Comparison of ENCODE assay signal across 1 cellular context in the genomic region with DNA sequence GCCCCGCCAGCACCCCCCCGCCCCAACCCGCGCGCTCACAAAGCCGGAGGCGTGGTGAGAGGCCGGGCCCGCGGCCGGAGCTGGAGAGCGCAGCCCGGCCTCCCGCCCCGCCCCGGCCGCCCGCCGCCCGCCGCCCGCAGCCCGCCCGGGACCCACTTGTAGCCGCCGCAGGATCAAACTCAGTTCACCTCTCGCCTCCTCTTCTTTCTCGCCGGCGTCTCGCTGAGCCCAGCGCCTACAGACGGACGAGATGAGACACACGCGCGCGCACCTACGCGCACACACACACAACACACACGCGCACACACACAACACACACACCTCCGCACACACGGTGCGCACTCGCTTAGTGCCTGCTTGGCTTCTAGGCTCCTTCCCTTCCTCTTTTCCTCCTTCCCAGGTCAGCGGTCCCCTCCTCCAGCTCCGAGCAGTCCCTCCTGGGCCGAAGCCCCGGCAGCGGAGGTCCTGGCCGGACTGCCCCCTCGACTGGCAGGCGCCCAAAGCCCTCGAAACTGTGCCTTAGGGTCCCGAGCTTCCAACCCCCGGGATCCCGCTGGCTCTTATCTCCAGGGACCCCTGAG.
TF ChIP-seq lines count a peak whose summit lies in the region.

No MANE protein-coding gene starts in this region.

TF ChIP-seq in HEK293, 187 proteins besides CTCF, POLR2A, EP300 and RAD21 (continued from another document and continues in another):
- TF ChIP-seq PRDM10 (tag by site-specific recombination; IDR thresholded peaks at IDR 0.05) (no peak), PATZ1 (tag by site-specific recombination; IDR thresholded peaks at IDR 0.05) (peak; percentile 55; the same call in 1 of the 2 replicates), ZNF670 (tag by site-specific recombination; IDR thresholded peaks at IDR 0.05; ENCODE audit: low read depth) (no peak), ZBTB49 (tag by site-specific recombination; IDR thresholded peaks at IDR 0.05; ENCODE audit: low read depth) (no peak), ZNF558 (tag by site-specific recombination; IDR thresholded peaks at IDR 0.05) (no peak), YY2 (tag by site-specific recombination; IDR thresholded peaks at IDR 0.05) (no peak), ZBTB20 (tag by site-specific recombination; IDR thresholded peaks at IDR 0.05) (peak; percentile 75; the same call in 1 of the 2 replicates), MZF1 (tag by site-specific recombination; IDR thresholded peaks at IDR 0.05; ENCODE audit: borderline replicate concordance) (peak; percentile 92; the same call in 1 of the 2 replicates), ZNF555 (tag by site-specific recombination; conservative IDR thresholded peaks at IDR 0.05) (no peak), ZNF248 (tag by site-specific recombination; IDR thresholded peaks at IDR 0.05) (no peak), ZSCAN30 (tag by site-specific recombination; IDR thresholded peaks at IDR 0.05) (no peak), SCRT2 (tag by site-specific recombination; IDR thresholded peaks at IDR 0.05) (peak; percentile 92), ZNF529 (tag by site-specific recombination; IDR thresholded peaks at IDR 0.05; ENCODE audit: insufficient replicate concordance) (no peak), ZNF221 (tag by site-specific recombination; IDR thresholded peaks at IDR 0.05; ENCODE audit: borderline replicate concordance) (no peak), ZIC2 (tag by site-specific recombination; IDR thresholded peaks at IDR 0.05) (peak; percentile 22; the same call in 1 of the 2 replicates), ZNF501 (tag by site-specific recombination; IDR thresholded peaks at IDR 0.05) (no peak), ZNF366 (tag by site-specific recombination; conservative IDR thresholded peaks at IDR 0.05) (no peak; the same call in 1 of the 2 replicates), ZNF202 (tag by site-specific recombination; IDR thresholded peaks at IDR 0.05; ENCODE audit: borderline replicate concordance) (no peak), ZBTB17 (tag by site-specific recombination; IDR thresholded peaks at IDR 0.05) (peak; percentile 27; the same call in 1 of the 2 replicates), INSM2 (tag by site-specific recombination; IDR thresholded peaks at IDR 0.05) (no peak), ZNF792 (tag by site-specific recombination; IDR thresholded peaks at IDR 0.05) (no peak), ZNF830 (tag by site-specific recombination; IDR thresholded peaks at IDR 0.05; ENCODE audit: low read depth) (no peak), ZEB2 (tag by site-specific recombination; IDR thresholded peaks at IDR 0.05) (no peak), ZNF280C (tag by site-specific recombination; IDR thresholded peaks at IDR 0.05) (no peak), ZNF311 (tag by site-specific recombination; IDR thresholded peaks at IDR 0.05; ENCODE audit: borderline replicate concordance) (no peak), BCL11A (tag by site-specific recombination; IDR thresholded peaks at IDR 0.05; ENCODE audit: low read depth) (no peak), ZFP41 (tag by site-specific recombination; IDR thresholded peaks at IDR 0.05; ENCODE audit: borderline replicate concordance) (no peak)
- TF ChIP-seq, protein P1, sequence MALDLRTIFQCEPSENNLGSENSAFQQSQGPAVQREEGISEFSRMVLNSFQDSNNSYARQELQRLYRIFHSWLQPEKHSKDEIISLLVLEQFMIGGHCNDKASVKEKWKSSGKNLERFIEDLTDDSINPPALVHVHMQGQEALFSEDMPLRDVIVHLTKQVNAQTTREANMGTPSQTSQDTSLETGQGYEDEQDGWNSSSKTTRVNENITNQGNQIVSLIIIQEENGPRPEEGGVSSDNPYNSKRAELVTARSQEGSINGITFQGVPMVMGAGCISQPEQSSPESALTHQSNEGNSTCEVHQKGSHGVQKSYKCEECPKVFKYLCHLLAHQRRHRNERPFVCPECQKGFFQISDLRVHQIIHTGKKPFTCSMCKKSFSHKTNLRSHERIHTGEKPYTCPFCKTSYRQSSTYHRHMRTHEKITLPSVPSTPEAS (tag by site-specific recombination; IDR thresholded peaks at IDR 0.05), result peak; percentile 98
- TF ChIP-seq, protein P2, sequence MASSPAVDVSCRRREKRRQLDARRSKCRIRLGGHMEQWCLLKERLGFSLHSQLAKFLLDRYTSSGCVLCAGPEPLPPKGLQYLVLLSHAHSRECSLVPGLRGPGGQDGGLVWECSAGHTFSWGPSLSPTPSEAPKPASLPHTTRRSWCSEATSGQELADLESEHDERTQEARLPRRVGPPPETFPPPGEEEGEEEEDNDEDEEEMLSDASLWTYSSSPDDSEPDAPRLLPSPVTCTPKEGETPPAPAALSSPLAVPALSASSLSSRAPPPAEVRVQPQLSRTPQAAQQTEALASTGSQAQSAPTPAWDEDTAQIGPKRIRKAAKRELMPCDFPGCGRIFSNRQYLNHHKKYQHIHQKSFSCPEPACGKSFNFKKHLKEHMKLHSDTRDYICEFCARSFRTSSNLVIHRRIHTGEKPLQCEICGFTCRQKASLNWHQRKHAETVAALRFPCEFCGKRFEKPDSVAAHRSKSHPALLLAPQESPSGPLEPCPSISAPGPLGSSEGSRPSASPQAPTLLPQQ (tag by site-specific recombination; IDR thresholded peaks at IDR 0.05), result peak; percentile 85
- TF ChIP-seq, protein P3, sequence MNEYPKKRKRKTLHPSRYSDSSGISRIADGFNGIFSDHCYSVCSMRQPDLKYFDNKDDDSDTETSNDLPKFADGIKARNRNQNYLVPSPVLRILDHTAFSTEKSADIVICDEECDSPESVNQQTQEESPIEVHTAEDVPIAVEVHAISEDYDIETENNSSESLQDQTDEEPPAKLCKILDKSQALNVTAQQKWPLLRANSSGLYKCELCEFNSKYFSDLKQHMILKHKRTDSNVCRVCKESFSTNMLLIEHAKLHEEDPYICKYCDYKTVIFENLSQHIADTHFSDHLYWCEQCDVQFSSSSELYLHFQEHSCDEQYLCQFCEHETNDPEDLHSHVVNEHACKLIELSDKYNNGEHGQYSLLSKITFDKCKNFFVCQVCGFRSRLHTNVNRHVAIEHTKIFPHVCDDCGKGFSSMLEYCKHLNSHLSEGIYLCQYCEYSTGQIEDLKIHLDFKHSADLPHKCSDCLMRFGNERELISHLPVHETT (tag by site-specific recombination; IDR thresholded peaks at IDR 0.05), result no peak; the same call in 1 of the 2 replicates
- TF ChIP-seq, protein P4, sequence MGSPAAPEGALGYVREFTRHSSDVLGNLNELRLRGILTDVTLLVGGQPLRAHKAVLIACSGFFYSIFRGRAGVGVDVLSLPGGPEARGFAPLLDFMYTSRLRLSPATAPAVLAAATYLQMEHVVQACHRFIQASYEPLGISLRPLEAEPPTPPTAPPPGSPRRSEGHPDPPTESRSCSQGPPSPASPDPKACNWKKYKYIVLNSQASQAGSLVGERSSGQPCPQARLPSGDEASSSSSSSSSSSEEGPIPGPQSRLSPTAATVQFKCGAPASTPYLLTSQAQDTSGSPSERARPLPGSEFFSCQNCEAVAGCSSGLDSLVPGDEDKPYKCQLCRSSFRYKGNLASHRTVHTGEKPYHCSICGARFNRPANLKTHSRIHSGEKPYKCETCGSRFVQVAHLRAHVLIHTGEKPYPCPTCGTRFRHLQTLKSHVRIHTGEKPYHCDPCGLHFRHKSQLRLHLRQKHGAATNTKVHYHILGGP (tag by site-specific recombination; IDR thresholded peaks at IDR 0.05), result no peak
- TF ChIP-seq, protein P5, sequence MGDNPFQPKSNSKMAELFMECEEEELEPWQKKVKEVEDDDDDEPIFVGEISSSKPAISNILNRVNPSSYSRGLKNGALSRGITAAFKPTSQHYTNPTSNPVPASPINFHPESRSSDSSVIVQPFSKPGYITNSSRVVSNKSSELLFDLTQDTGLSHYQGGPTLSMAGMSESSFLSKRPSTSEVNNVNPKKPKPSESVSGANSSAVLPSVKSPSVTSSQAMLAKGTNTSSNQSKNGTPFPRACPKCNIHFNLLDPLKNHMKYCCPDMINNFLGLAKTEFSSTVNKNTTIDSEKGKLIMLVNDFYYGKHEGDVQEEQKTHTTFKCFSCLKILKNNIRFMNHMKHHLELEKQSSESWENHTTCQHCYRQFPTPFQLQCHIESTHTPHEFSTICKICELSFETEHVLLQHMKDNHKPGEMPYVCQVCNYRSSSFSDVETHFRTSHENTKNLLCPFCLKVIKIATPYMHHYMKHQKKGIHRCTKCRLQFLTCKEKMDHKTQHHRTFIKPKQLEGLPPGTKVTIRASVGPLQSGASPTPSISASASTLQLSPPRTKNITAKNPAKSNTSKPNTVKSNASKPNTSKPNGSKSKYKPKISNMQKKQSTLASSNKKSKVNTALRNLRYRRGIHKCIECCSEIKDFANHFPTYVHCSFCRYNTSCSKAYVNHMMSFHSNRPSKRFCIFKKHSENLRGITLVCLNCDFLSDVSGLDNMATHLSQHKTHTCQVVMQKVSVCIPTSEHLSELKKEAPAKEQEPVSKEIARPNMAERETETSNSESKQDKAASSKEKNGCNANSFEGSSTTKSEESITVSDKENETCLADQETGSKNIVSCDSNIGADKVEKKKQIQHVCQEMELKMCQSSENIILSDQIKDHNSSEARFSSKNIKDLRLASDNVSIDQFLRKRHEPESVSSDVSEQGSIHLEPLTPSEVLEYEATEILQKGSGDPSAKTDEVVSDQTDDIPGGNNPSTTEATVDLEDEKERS (tag by site-specific recombination; IDR thresholded peaks at IDR 0.05), result no peak
